24 cellular contexts compared by ENCODE assay signal in genomic region chr1:246122071-246122470, GRCh38.
"Had no signal": no experiment of that assay in that cellular context is flagged by ENCODE, and none has a peak within 500 bp of the region (broad histone marks: within the 10 kb centered on the region; RNA-seq: fewer than 3 reads in every experiment).

No MANE protein-coding gene starts in this region.

- H3K36me3 ChIP-seq: esophagus muscularis mucosa, gastroesophageal sphincter, heart left ventricle, left lung, lower lobe of right lung had no signal

- H3K4me1 ChIP-seq: foreskin keratinocyte, left lung, lower lobe of right lung had no signal

- ATAC-seq: gastroesophageal sphincter, heart left ventricle, left colon, left lung, left ventricle myocardium superior, lower lobe of right lung, mucosa of descending colon had no signal

- H2AFZ ChIP-seq: hepatocyte had no signal

- H3K4me2 ChIP-seq: hepatocyte had no signal

- H3K4me3 ChIP-seq: coronary artery, dorsolateral prefrontal cortex, esophagus muscularis mucosa, gastroesophageal sphincter, heart left ventricle, hepatocyte, left lung, lower lobe of right lung, mucosa of descending colon had no signal

- H3K9me3 Mint-ChIP-seq: immature natural killer cell had no signal

- H3K79me2 ChIP-seq: hepatocyte had no signal

- FAIRE-seq: colon, endothelial cell of umbilical vein, frontal cortex, kidney had no signal

- H3K9me3 ChIP-seq: esophagus muscularis mucosa, gastroesophageal sphincter, heart left ventricle, left lung, lower lobe of right lung, mucosa of descending colon had no signal

- H3K36me3 Mint-ChIP-seq: mesothelial cell of epicardium had no signal

- H3K4me3 Mint-ChIP-seq: immature natural killer cell, mesothelial cell of epicardium had no signal

- DNase-seq: dorsolateral prefrontal cortex; effector CD4-positive, alpha-beta T cell; effector memory CD4-positive, alpha-beta T cell; foreskin keratinocyte; heart left ventricle; hypothalamus; immature natural killer cell; islet precursor cell; kidney; kidney glomerular epithelial cell; left colon; left ventricle myocardium superior; lower lobe of right lung; mesenchymal stem cell; mucosa of descending colon had no signal

- H3K27me3 ChIP-seq: dorsolateral prefrontal cortex, esophagus muscularis mucosa, foreskin keratinocyte, gastroesophageal sphincter, heart left ventricle, hepatocyte, left lung had no signal

- H3K27ac ChIP-seq: coronary artery, dorsolateral prefrontal cortex, esophagus muscularis mucosa, foreskin keratinocyte, gastroesophageal sphincter, heart left ventricle, hepatocyte, left lung, lower lobe of right lung had no signal

- H3K27ac Mint-ChIP-seq: immature natural killer cell, mesothelial cell of epicardium had no signal
